In the genomic region with DNA sequence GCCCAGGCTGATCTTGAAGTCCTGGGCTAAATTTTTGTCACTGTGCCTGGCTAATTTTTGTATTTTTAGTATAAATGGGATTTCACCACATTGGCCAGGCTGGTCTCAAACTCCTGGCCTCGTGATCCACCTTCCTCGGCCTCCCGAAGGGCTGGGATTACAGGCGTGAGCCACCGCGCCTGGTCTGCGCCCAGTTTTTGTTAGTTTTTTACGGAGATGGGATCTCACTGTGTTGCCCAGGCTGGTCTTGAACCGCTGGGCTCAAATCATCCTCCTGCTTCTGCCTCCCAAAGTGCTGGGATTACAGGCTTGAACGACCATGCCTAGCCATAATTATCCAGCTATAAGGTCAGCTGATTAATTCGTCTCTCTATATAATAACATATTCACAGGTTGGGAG, we compare ENCODE assay signal across 12 cellular contexts. TPM values are rescaled to one million over a fixed set of nuclear protein-coding genes. Genes with fewer than 3 reads are reported as not detected.
DNase-seq lines count a peak whose midpoint lies in the region; ATAC-seq and TF ChIP-seq lines count a peak whose summit lies in the region.
"Had no signal": no experiment of that assay in that cellular context is flagged by ENCODE, and none has a peak within 500 bp of the region (broad histone marks: within the 10 kb centered on the region; RNA-seq: fewer than 3 reads in every experiment).

No MANE protein-coding gene starts in this region.

- peaks cover 8% of the 10 kb centered on the region for H3K36me3 Mint-ChIP-seq in activated CD8-positive, alpha-beta T cell treated with anti-CD3 and anti-CD28 coated beads, Interleukin-2, amount 10 ng/mL, durations not matched to agents 7 days and 5 days (ENCODE audit: low read depth)
- H3K36me3 Mint-ChIP-seq in memory B cell: peaks cover 3% of the 10 kb centered on the region

- no peaks in the 10 kb centered on the region for H3K27me3 Mint-ChIP-seq in activated CD8-positive, alpha-beta T cell treated with anti-CD3 and anti-CD28 coated beads, Interleukin-2, amount 10 ng/mL, durations not matched to agents 7 days and 5 days (ENCODE audit: low read depth)
- H3K27me3 Mint-ChIP-seq in memory B cell: no peaks in the 10 kb centered on the region

- no peaks in the 10 kb centered on the region for H3K9me3 Mint-ChIP-seq in activated CD8-positive, alpha-beta T cell treated with anti-CD3 and anti-CD28 coated beads, Interleukin-2, amount 10 ng/mL, durations not matched to agents 7 days and 5 days (ENCODE audit: insufficient read depth)
- H3K9me3 Mint-ChIP-seq in memory B cell: no peaks in the 10 kb centered on the region

- POLR2A ChIA-PET in activated CD8-positive, alpha-beta T cell treated with anti-CD3 and anti-CD28 coated beads, Interleukin-2, amount 10 ng/mL, durations not matched to agents 7 days and 5 days (lab: Charles Lee): interaction anchor here (3.7 to 4.2 kb wide), 2 partner anchors 14 kb away, joined by 24 to 48 read pairs; a partner anchor contains a TSS

- no peak for TF ChIP-seq CTCF in tibial nerve (IDR thresholded peaks at IDR 0.05)

- H3K27ac ChIP-seq in tibial nerve: peak overlapping the region in 3 of 4 donors; percentile 96 to 99 (median 99)
- H3K27ac ChIP-seq: SJCRH30 had no signal

- peak; percentile 34 for DNase-seq in Right ventricle myocardium superior
- DNase-seq in left cardiac atrium: no peak
- no peak for DNase-seq in activated CD8-positive, alpha-beta T cell treated with anti-CD3 and anti-CD28 coated beads, Interleukin-2, amount 10 ng/mL, durations not matched to agents 7 days and 5 days
- DNase-seq in memory B cell (ENCODE audit: low spot score in 2 of 2): no peak
- no peak for DNase-seq in tibial nerve (ENCODE audit: low spot score in 2 of 2)
- DNase-seq in HPDE6-E6E7 (ENCODE audit: extremely low spot score): no peak
- no peak for DNase-seq in activated gamma-delta T cell treated with Interleukin-2 at 50 U/mL for 16 hours
- DNase-seq: gastrocnemius medialis, upper lobe of right lung had no signal

- no peak for ATAC-seq in Right ventricle myocardium superior (ENCODE audit: poor library complexity)
- no peak for ATAC-seq in left cardiac atrium
- ATAC-seq in activated CD8-positive, alpha-beta T cell treated with anti-CD3 and anti-CD28 coated beads, Interleukin-2, amount 10 ng/mL, durations not matched to agents 7 days and 5 days: no peak
- no peak for ATAC-seq in memory B cell (ENCODE audit: low read depth)
- ATAC-seq in HG02884 (IDR thresholded peaks at IDR 0.05; ENCODE audit: unreplicated experiment): no peak
- ATAC-seq: gastrocnemius medialis, upper lobe of right lung had no signal

- WGBS in tibial nerve, 2 donors: 86 to 87% methylated on average over 11 of the region's 11 CpGs

- H3K4me1 ChIP-seq in tibial nerve: peaks cover 0 to 35% (median 25%) of the 10 kb centered on the region in 4 donors

- no peaks in the 10 kb centered on the region for H3K27me3 ChIP-seq in tibial nerve
- H3K27me3 ChIP-seq: gastrocnemius medialis, SJCRH30, upper lobe of right lung had no signal

- CTCF ChIA-PET in activated CD8-positive, alpha-beta T cell treated with anti-CD3 and anti-CD28 coated beads, Interleukin-2, amount 10 ng/mL, durations not matched to agents 7 days and 5 days (lab: Charles Lee): no interaction called here

- TF ChIP-seq EP300 in tibial nerve (IDR thresholded peaks at IDR 0.05): no peak

- intact Hi-C loops in Right ventricle myocardium superior (cut with DNase I) (no loop called here), left cardiac atrium (cut with DNase I) (no loop called here)

- peaks cover 39% of the 10 kb centered on the region for H3K4me1 Mint-ChIP-seq in activated CD8-positive, alpha-beta T cell treated with anti-CD3 and anti-CD28 coated beads, Interleukin-2, amount 10 ng/mL, durations not matched to agents 7 days and 5 days (ENCODE audit: low read depth)
- peaks cover 16% of the 10 kb centered on the region for H3K4me1 Mint-ChIP-seq in memory B cell

- no peak for TF ChIP-seq POLR2A in tibial nerve (IDR thresholded peaks at IDR 0.05)

- H3K36me3 ChIP-seq in tibial nerve: peaks cover 0 to 15% (median 0%) of the 10 kb centered on the region in 3 donors
- H3K36me3 ChIP-seq: SJCRH30 had no signal

- no peaks in the 10 kb centered on the region for H3K9me3 ChIP-seq in tibial nerve
- H3K9me3 ChIP-seq: gastrocnemius medialis, SJCRH30, upper lobe of right lung had no signal

- H3K4me3 ChIP-seq in tibial nerve: no peak overlapping the region
- H3K4me3 ChIP-seq: gastrocnemius medialis, SJCRH30, upper lobe of right lung had no signal

- H3K27ac Mint-ChIP-seq in activated CD8-positive, alpha-beta T cell treated with anti-CD3 and anti-CD28 coated beads, Interleukin-2, amount 10 ng/mL, durations not matched to agents 7 days and 5 days: peak overlapping the region; percentile 70
- H3K27ac Mint-ChIP-seq in memory B cell: peak overlapping the region; percentile 75

- H3K4me3 Mint-ChIP-seq in activated CD8-positive, alpha-beta T cell treated with anti-CD3 and anti-CD28 coated beads, Interleukin-2, amount 10 ng/mL, durations not matched to agents 7 days and 5 days: peak overlapping the region; percentile 45
- peak overlapping the region; percentile 56 for H3K4me3 Mint-ChIP-seq in memory B cell

RNA-seq across cellular contexts. Expression of a gene that starts 2.7 kb away (rescaled TPM):
- total RNA-seq in Right ventricle myocardium superior (not detected), left cardiac atrium (not detected), tibial nerve (not detected)
- not detected for total RNA-seq in activated CD8-positive, alpha-beta T cell treated with anti-CD3 and anti-CD28 coated beads, Interleukin-2, amount 10 ng/mL, durations not matched to agents 7 days and 5 days
- total RNA-seq: bronchial epithelial cell, gastrocnemius medialis, SJCRH30 had no signal

RNA-seq across cellular contexts. Expression of a gene that starts 3.9 kb away (rescaled TPM):
- total RNA-seq in Right ventricle myocardium superior (38.5 TPM), left cardiac atrium (10 to 100 TPM; 32.6 to 39.4 TPM), tibial nerve (10 to 100 TPM; 28.6 to 41.7 (median 32.4) TPM)
- total RNA-seq in activated CD8-positive, alpha-beta T cell treated with anti-CD3 and anti-CD28 coated beads, Interleukin-2, amount 10 ng/mL, durations not matched to agents 7 days and 5 days: 10 to 100 TPM; 41.2 to 49.6 TPM

RNA-seq across cellular contexts. Expression of a gene that starts 13.7 kb away (rescaled TPM):
- total RNA-seq in Right ventricle myocardium superior (13.4 TPM), left cardiac atrium (10 to 100 TPM; 15.8 to 21.8 TPM), tibial nerve (10 to 100 TPM; 40.4 to 64.5 (median 55.2) TPM)
- total RNA-seq in activated CD8-positive, alpha-beta T cell treated with anti-CD3 and anti-CD28 coated beads, Interleukin-2, amount 10 ng/mL, durations not matched to agents 7 days and 5 days: 10 to 100 TPM; 54.0 to 58.5 TPM

RNA-seq across cellular contexts. Expression of a gene that starts 20.2 kb away (rescaled TPM):
- 129 TPM for total RNA-seq in Right ventricle myocardium superior
- total RNA-seq in left cardiac atrium: 100 to 1,000 TPM; 162 to 197 TPM
- total RNA-seq in activated CD8-positive, alpha-beta T cell treated with anti-CD3 and anti-CD28 coated beads, Interleukin-2, amount 10 ng/mL, durations not matched to agents 7 days and 5 days: 100 to 1,000 TPM; 105 to 110 TPM
- total RNA-seq in tibial nerve: 10 to 100 TPM; 48.1 to 73.0 (median 61.1) TPM

RNA-seq across cellular contexts. Expression of a gene that starts 59.0 kb away (rescaled TPM):
- total RNA-seq in Right ventricle myocardium superior (11.8 TPM), left cardiac atrium (10 to 100 TPM in 1 of 2 donors, 1 to 10 TPM in 1; 9.8 to 15.1 TPM), tibial nerve (10 to 100 TPM; 12.0 to 18.3 (median 16.3) TPM)
- total RNA-seq in activated CD8-positive, alpha-beta T cell treated with anti-CD3 and anti-CD28 coated beads, Interleukin-2, amount 10 ng/mL, durations not matched to agents 7 days and 5 days: 10 to 100 TPM; 21.1 to 22.4 TPM
